In the genomic region with DNA sequence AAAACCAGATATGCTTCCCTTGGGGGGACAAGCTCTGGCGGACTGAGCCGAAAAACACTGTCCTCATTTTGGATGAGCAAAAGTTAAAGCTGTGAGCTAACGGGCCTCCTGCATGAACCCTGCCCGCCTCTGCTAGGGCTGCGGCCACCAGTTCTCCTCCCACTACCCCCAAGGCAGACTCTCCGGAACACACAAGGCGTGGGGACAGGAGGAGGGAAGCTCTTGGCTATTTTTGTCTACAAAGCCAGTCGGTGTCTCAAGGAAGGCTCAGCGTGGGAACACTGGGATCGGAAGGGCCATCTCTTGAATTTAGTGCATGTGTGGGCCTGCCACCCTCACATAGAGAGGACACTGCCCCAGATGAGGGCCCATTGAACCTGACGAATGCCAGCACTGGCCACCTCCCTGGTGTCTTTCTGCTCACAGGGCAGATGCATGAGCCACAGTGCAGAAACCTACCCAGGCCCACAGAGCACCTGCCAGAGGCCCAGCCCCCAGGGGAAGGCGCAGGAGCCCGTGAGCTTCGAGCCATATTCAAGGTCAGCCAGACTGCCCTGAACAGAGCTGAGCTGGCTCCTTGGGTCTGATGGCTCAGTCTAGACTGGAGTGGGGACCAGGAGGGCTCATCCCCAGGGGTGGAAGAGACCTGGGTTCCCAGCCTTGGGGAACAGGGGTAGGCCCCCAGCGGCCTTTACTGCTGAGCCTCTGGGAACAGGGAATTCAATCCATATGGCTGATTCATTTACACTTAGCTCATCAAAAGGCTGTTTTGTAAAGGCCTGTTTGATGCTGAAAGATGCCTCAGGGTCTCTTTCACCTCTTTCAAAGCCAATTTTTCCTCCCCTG, we compare ENCODE assay signal across 29 cellular contexts. TPM values are rescaled to one million over a fixed set of nuclear protein-coding genes. Genes with fewer than 3 reads are reported as not detected.
A peak's percentile ranks its signal among the peaks of the same experiment; 100 is the strongest.
DNase-seq lines count a peak whose midpoint lies in the region; ATAC-seq and TF ChIP-seq lines count a peak whose summit lies in the region.
"Had no signal": no experiment of that assay in that cellular context is flagged by ENCODE, and none has a peak within 500 bp of the region (broad histone marks: within the 10 kb centered on the region; RNA-seq: fewer than 3 reads in every experiment).

No MANE protein-coding gene starts in this region.

- H3K4me3 ChIP-seq in cardiac muscle cell (no peak overlapping the region), right atrium auricular region (no peak overlapping the region), right lobe of liver (no peak overlapping the region), testis (no peak overlapping the region)
- H3K4me3 ChIP-seq: esophagus squamous epithelium had no signal

- TF ChIP-seq CTCF in cardiac muscle cell (IDR thresholded peaks at IDR 0.05; ENCODE audit: low read depth, low read length): no peak
- no peak for TF ChIP-seq CTCF in right atrium auricular region (IDR thresholded peaks at IDR 0.05)
- no peak for TF ChIP-seq CTCF in right lobe of liver (IDR thresholded peaks at IDR 0.05)
- TF ChIP-seq CTCF in testis (IDR thresholded peaks at IDR 0.05): no peak

- no peaks in the 10 kb centered on the region for H3K27me3 ChIP-seq in cardiac muscle cell
- H3K27me3 ChIP-seq in right atrium auricular region: no peaks in the 10 kb centered on the region
- H3K27me3 ChIP-seq in right lobe of liver: no peaks in the 10 kb centered on the region
- H3K27me3 ChIP-seq in testis: no peaks in the 10 kb centered on the region

- intact Hi-C loops in right lobe of liver (cut with DNase I) (no loop called here), testis (cut with DNase I; ENCODE audit: low total_unique reads) (no loop called here)

- no peak for DNase-seq in cardiac muscle cell (ENCODE audit: low read depth in 1 of 2, low spot score in 1 of 2)
- DNase-seq in right atrium auricular region (ENCODE audit: low spot score): no peak
- peak; percentile 7 for DNase-seq in SK-MEL-5 (ENCODE audit: low read depth, low spot score)
- DNase-seq in right lobe of liver: peak in 2 of 3 donors; percentile 11 to 25
- DNase-seq in testis: peak; percentile 51
- no peak for DNase-seq in T1000 (lab: John Stamatoyannopoulos, UW)
- DNase-seq in left lobe of liver (ENCODE audit: low spot score): no peak
- DNase-seq in NCI-H510A (lab: John Stamatoyannopoulos, UW): no peak
- DNase-seq: activated CD4-positive, alpha-beta T cell treated with anti-CD3 and anti-CD28 coated beads, Interleukin-2, amount 50 U/mL, for 48 hours; activated naive CD8-positive, alpha-beta T cell treated with anti-CD3 and anti-CD28 coated beads, Interleukin-2, amount 50 U/mL, for 24 hours; activated T-cell treated with anti-CD3 and anti-CD28 coated beads, Interleukin-2, amount 50 U/mL, for 72 hours; cerebellar nuclear complex; DMS79; esophagus squamous epithelium; foreskin melanocyte; GF-D8; HFFc6; mammary epithelial cell; NCI-H1092; NCI-H1694; NCI-H446 treated with DMSO at 0.1 percent for 48 hours; RPMI8226; stimulated activated CD4-positive, alpha-beta T cell treated with anti-CD3 and anti-CD28 coated beads, Interleukin-4, amount 100 ng/mL, for 24 hours; T-helper 1 cell had no signal

- H3K27ac ChIP-seq in cardiac muscle cell: peak overlapping the region; percentile 69
- H3K27ac ChIP-seq in right atrium auricular region: no peak overlapping the region
- H3K27ac ChIP-seq in right lobe of liver: no peak overlapping the region
- H3K27ac ChIP-seq in testis: peak overlapping the region; percentile 47 to 50
- H3K27ac ChIP-seq: 22Rv1, C4-2B, esophagus squamous epithelium had no signal

- peaks cover 36% of the 10 kb centered on the region for H3K4me1 ChIP-seq in cardiac muscle cell (ENCODE audit: low read depth)
- H3K4me1 ChIP-seq in right atrium auricular region: peaks cover 0 to 18% of the 10 kb centered on the region in 2 donors
- H3K4me1 ChIP-seq in right lobe of liver: no peaks in the 10 kb centered on the region
- peaks cover 22% of the 10 kb centered on the region for H3K4me1 ChIP-seq in testis
- H3K4me1 ChIP-seq: esophagus squamous epithelium had no signal

- TF ChIP-seq POLR2A in right lobe of liver (IDR thresholded peaks at IDR 0.05) (no peak), testis (IDR thresholded peaks at IDR 0.05) (no peak)

- 73% methylated on average over 4 of the region's 15 CpGs for WGBS in right lobe of liver (ENCODE audit: insufficient coverage, low coverage, low lambda C conversion rate, missing lambda C conversion rate)
- 52 to 58% methylated on average over 7 to 15 of the region's 15 CpGs for WGBS in testis, 2 donors

- in situ Hi-C loops in SK-MEL-5 (cut with HindIII; ENCODE audit: low pct_unique_long_range_greater_than_20kb, low sequenced_read_pairs): no loop called here

- H3K36me3 ChIP-seq in cardiac muscle cell (peaks cover 76% of the 10 kb centered on the region), right atrium auricular region (peaks cover 4% of the 10 kb centered on the region), right lobe of liver (no peaks in the 10 kb centered on the region), testis (ENCODE audit: low read depth, missing control alignments) (no peaks in the 10 kb centered on the region)
- H3K36me3 ChIP-seq: esophagus squamous epithelium had no signal

- H3K9me3 ChIP-seq in cardiac muscle cell (ENCODE audit: low read depth) (no peaks in the 10 kb centered on the region), right atrium auricular region (no peaks in the 10 kb centered on the region), right lobe of liver (no peaks in the 10 kb centered on the region), testis (no peaks in the 10 kb centered on the region)
- H3K9me3 ChIP-seq: esophagus squamous epithelium had no signal

- ATAC-seq in right lobe of liver: no peak
- ATAC-seq in left lobe of liver: no peak
- ATAC-seq: activated naive CD8-positive, alpha-beta T cell treated with anti-CD3 and anti-CD28 coated beads, Interleukin-2, amount 50 U/mL, for 24 hours; activated T-cell treated with anti-CD3 and anti-CD28 coated beads, Interleukin-2, amount 50 U/mL, for 72 hours; right cardiac atrium had no signal

RNA-seq across cellular contexts. Expression of a gene that starts 38.3 kb away (rescaled TPM):
- total RNA-seq in cardiac muscle cell (93.1 and 159 TPM in 2 replicates), right atrium auricular region (10 to 100 TPM in 1 of 2 donors, 1 to 10 TPM in 1; 6.9 to 45.3 TPM), right lobe of liver (under 1 TPM in 1 of 6 experiments, not detected in 5; 0.06 TPM), testis (10 to 100 TPM; 12.6 to 17.6 TPM), left lobe of liver (not detected)
- polyA plus RNA-seq in cardiac muscle cell (59.2 and 102 TPM in 2 replicates), testis (ENCODE audit: insufficient read depth, low read depth, low replicate concordance) (9.1 TPM)
- not detected in 2 replicates for total RNA-seq in SK-MEL-5 (2014; rRNA removed; shearing (Covaris generic))
- polyA plus RNA-seq in SK-MEL-5 (2015; cell fraction: cytosol; rRNA removed): 0.01 TPM in 1 of 2 replicates, not detected in the other
- polyA plus RNA-seq in SK-MEL-5 (2015; cell fraction: nucleus; rRNA removed): not detected in 2 replicates
- total RNA-seq: activated T-cell treated with anti-CD3 and anti-CD28 coated beads, Interleukin-2, amount 50 U/mL, for 72 hours; dermis microvascular lymphatic vessel endothelial cell; esophagus squamous epithelium; HFFc6; HT-29; mammary epithelial cell had no signal
- polyA plus RNA-seq: mammary epithelial cell had no signal

Comparison
In these comparisons a context has a peak if more than half of its experiments do, and no peak if none do; other contexts are left out.
1. H3K27ac ChIP-seq: peak in cardiac muscle cell (single experiment) and testis (2 of 2); none in right atrium auricular region (0 of 2) and right lobe of liver (0 of 3).
2. DNase-seq: peak in SK-MEL-5 (single experiment), right lobe of liver (2 of 3) and testis (single experiment); none in cardiac muscle cell (0 of 2), right atrium auricular region (single experiment), T1000 (single experiment), left lobe of liver (single experiment) and NCI-H510A (single experiment).